In the genomic region with DNA sequence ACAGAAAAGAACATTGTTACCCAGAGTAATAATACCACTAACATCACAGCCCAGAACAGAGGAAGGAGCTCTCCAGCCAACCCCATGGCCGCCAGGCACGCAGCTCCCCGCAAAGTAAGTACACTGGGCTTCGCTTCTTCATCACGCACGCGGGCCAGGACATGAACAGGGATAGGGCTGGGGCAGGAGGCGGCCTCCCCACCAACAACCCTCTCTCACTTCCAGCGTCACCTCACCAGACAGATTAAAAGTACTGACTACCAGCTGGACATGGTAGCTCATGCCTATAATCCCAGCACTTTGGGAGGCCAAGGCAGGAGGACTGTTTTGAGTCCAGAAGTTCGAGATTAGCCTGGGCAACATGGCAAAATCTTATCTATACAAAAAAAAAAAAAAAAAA, we compare ENCODE assay signal across 19 cellular contexts.
"Had no signal": no experiment of that assay in that cellular context is flagged by ENCODE, and none has a peak within 500 bp of the region (broad histone marks: within the 10 kb centered on the region; RNA-seq: fewer than 3 reads in every experiment).

No MANE protein-coding gene starts in this region.

- H3K4me3 Mint-ChIP-seq: activated B cell treated with CpG ODN at 0.5 μM for 24 hours; activated CD4-positive, alpha-beta T cell treated with anti-CD3 and anti-CD28 coated beads for 36 hours; activated naive CD4-positive, alpha-beta T cell treated with anti-CD3 and anti-CD28 coated beads, Interleukin-2, amount 10 ng/mL, durations not matched to agents 7 days and 5 days; naive thymus-derived CD4-positive, alpha-beta T cell; stimulated activated naive B cell treated with anti-CD40 and anti-IgM and Interleukin-4, amounts not matched to agents 10 μg/mL and 1 μg/mL and 100 μg/mL, for 72 hours; T-helper 1 cell treated with Interleukin-12 subunit alpha and Interleukin-12 subunit beta and Interleukin-4 antibody, amounts not matched to agents 30 μg/mL and 1 μg/mL, for 36 hours had no signal

- H3K4me3 ChIP-seq: lung, right lobe of liver, skin epidermis, upper lobe of left lung had no signal

- H3K27ac Mint-ChIP-seq: activated B cell treated with CpG ODN at 0.5 μM for 24 hours; activated CD4-positive, alpha-beta T cell treated with anti-CD3 and anti-CD28 coated beads for 36 hours; activated naive CD4-positive, alpha-beta T cell treated with anti-CD3 and anti-CD28 coated beads, Interleukin-2, amount 10 ng/mL, durations not matched to agents 7 days and 5 days; stimulated activated naive B cell treated with anti-CD40 and anti-IgM and Interleukin-4, amounts not matched to agents 10 μg/mL and 1 μg/mL and 100 μg/mL, for 72 hours; T-helper 1 cell treated with Interleukin-12 subunit alpha and Interleukin-12 subunit beta and Interleukin-4 antibody, amounts not matched to agents 30 μg/mL and 1 μg/mL, for 36 hours had no signal

- H3K4me1 Mint-ChIP-seq: activated naive CD4-positive, alpha-beta T cell treated with anti-CD3 and anti-CD28 coated beads, Interleukin-2, amount 10 ng/mL, durations not matched to agents 7 days and 5 days had no signal

- H3K27me3 ChIP-seq: foreskin keratinocyte, right lobe of liver, upper lobe of left lung had no signal

- H3K4me1 ChIP-seq: foreskin keratinocyte, right lobe of liver, upper lobe of left lung had no signal

- H3K27ac ChIP-seq: foreskin keratinocyte, right lobe of liver, skin epidermis, upper lobe of left lung had no signal

- H3K9me3 Mint-ChIP-seq: activated B cell treated with CpG ODN at 0.5 μM for 24 hours; activated naive CD4-positive, alpha-beta T cell treated with anti-CD3 and anti-CD28 coated beads, Interleukin-2, amount 10 ng/mL, durations not matched to agents 7 days and 5 days; naive thymus-derived CD4-positive, alpha-beta T cell; stimulated activated naive B cell treated with anti-CD40 and anti-IgM and Interleukin-4, amounts not matched to agents 10 μg/mL and 1 μg/mL and 100 μg/mL, for 72 hours; T-helper 1 cell treated with Interleukin-12 subunit alpha and Interleukin-12 subunit beta and Interleukin-4 antibody, amounts not matched to agents 30 μg/mL and 1 μg/mL, for 36 hours had no signal

- H3K9me3 ChIP-seq: right lobe of liver, upper lobe of left lung had no signal

- H3K27me3 Mint-ChIP-seq: activated B cell treated with CpG ODN at 0.5 μM for 24 hours; activated CD4-positive, alpha-beta T cell treated with anti-CD3 and anti-CD28 coated beads for 36 hours; activated naive CD4-positive, alpha-beta T cell treated with anti-CD3 and anti-CD28 coated beads, Interleukin-2, amount 10 ng/mL, durations not matched to agents 7 days and 5 days; naive thymus-derived CD4-positive, alpha-beta T cell; stimulated activated naive B cell treated with anti-CD40 and anti-IgM and Interleukin-4, amounts not matched to agents 10 μg/mL and 1 μg/mL and 100 μg/mL, for 72 hours had no signal

- H3K36me3 Mint-ChIP-seq: activated naive CD4-positive, alpha-beta T cell treated with anti-CD3 and anti-CD28 coated beads, Interleukin-2, amount 10 ng/mL, durations not matched to agents 7 days and 5 days had no signal

- H3K36me3 ChIP-seq: right lobe of liver had no signal

- DNase-seq: activated B cell treated with CpG ODN at 0.5 μM for 24 hours; activated CD4-positive, alpha-beta T cell treated with anti-CD3 and anti-CD28 coated beads for 36 hours; activated CD4-positive, alpha-beta T cell treated with anti-CD3 and anti-CD28 coated beads, Interleukin-2, amount 50 U/mL, for 4 hours; activated effector memory CD4-positive, alpha-beta T cell treated with anti-CD3 and anti-CD28 coated beads, Interleukin-2, amount 50 U/mL, for 16 hours; activated naive CD4-positive, alpha-beta T cell treated with anti-CD3 and anti-CD28 coated beads, Interleukin-2, amount 10 ng/mL, durations not matched to agents 7 days and 5 days; activated T-cell treated with anti-CD3 and anti-CD28 coated beads for 4 hours; amygdala; dermis blood vessel endothelial cell; effector CD8-positive, alpha-beta T cell; foreskin keratinocyte; kidney; naive thymus-derived CD4-positive, alpha-beta T cell; stimulated activated CD4-positive, alpha-beta T cell treated with anti-CD3 and anti-CD28 coated beads, Interleukin-15, amount 100 ng/mL, for 24 hours; stimulated activated naive B cell treated with anti-CD40 and anti-IgM and Interleukin-4, amounts not matched to agents 10 μg/mL and 1 μg/mL and 100 μg/mL, for 72 hours; upper lobe of left lung had no signal

- ATAC-seq: activated CD4-positive, alpha-beta T cell treated with anti-CD3 and anti-CD28 coated beads for 36 hours; foreskin keratinocyte; naive thymus-derived CD4-positive, alpha-beta T cell; right lobe of liver; stimulated activated naive B cell treated with anti-CD40 and anti-IgM and Interleukin-4, amounts not matched to agents 10 μg/mL and 1 μg/mL and 100 μg/mL, for 72 hours had no signal
